Comparison of ENCODE assay signal across 1 cellular context in the genomic region with DNA sequence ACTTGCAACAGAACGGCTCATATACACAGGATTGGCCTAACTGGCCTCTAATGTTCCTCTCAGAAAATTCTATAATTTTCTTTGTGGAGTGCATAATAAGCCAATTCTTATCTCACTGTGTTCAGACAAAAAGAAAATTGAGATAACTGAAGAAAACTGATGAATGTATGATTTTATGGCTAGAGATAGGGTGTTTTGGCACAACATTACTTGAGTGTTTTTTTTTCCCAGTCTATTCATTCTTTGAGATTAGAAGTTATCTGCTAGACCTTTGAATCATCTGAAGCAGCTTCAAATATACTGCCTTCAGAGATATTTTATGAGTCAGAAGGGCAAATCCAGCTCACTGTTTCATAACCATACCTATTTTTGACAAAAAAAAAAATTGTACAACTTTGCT.
TF ChIP-seq lines count a peak whose summit lies in the region.

No MANE protein-coding gene starts in this region.

TF ChIP-seq in GM12878, 131 proteins besides CTCF, POLR2A, EP300 and RAD21 (continued from another document):
- TF ChIP-seq FOXM1 (IDR thresholded peaks at IDR 0.05; ENCODE audit: low read depth, low read length), result no peak
